In the genomic region with DNA sequence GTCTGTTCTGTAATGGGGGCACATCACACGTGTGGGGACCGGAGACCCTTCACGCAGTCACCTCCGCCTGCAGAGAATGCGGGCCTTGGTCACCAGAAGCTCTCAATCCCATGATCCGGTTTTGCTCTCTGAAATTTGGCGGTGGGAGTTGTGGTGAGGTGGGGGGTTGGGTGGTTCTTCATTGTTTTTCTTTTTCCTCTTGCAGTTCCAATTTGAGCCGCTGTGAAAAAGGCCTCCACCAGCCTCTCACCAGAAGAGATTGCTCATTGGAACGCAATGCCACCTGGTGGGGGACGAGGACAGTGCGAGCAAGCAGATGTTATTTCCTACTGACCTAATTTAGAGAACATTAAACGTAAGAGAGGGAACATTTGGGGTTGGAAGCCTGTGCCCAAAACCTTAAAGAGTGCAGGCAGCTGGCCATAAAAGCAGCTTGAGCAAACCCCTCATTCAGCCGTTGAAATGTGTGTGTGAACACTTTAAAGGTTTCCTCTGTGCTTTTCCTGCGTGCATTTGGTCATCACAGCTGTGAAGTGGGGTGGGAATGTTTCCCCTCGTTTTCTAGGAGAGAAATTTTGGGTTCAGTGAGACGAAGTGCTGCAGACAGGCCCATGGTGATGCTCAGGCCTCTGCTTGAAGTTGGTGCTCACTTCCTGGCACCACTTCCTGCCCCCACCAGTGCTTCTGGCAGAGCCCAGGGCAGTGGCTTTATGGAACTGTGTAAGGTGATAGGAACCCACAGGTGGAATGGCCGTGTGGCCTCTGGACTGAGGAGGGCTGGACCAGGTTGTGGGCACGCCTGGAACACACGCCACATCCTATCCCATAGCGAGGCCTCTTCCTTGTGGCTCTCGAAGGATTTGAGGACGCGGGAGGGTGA, we compare ENCODE assay signal across 8 cellular contexts.
DNase-seq lines count a peak whose midpoint lies in the region; ATAC-seq, FAIRE-seq and TF ChIP-seq lines count a peak whose summit lies in the region.

No MANE protein-coding gene starts in this region.

- intact Hi-C loops in activated T-helper 2 cell treated with anti-CD3 and anti-CD28 coated beads, Interferon-gamma antibody, Interleukin-2, Interleukin-4, amounts not matched to agents 10 μg/mL and 5 μg/mL and 100 μg/mL, durations not matched to agents 14 hours and 24 hours and 36 hours (cut with micrococcal nuclease), result loop anchor here (1.0 to 10.0 kb wide), 8 partner anchors 58 to 840 kb away; partner anchors contain the start of genes TNFRSF11A and VPS4B

- no peaks in the 10 kb centered on the region for H3K27me3 Mint-ChIP-seq in activated T-helper 2 cell treated with anti-CD3 and anti-CD28 coated beads, Interferon-gamma antibody, Interleukin-2, Interleukin-4, amounts not matched to agents 10 μg/mL and 5 μg/mL and 100 μg/mL, durations not matched to agents 14 hours and 24 hours and 36 hours (ENCODE audit: low read depth)

- no peak overlapping the region for H3K23ac ChIP-seq in neuronal stem cell (ENCODE audit: low read depth, low read length, poor library complexity)

- no peak overlapping the region for H3K18ac ChIP-seq in neuronal stem cell (ENCODE audit: low read length)

- no peak overlapping the region for H3K27ac ChIP-seq in DOHH2 (ENCODE audit: low read depth, low read length)
- H3K27ac ChIP-seq in neuronal stem cell (replicated peaks; ENCODE audit: low read length), result no peak overlapping the region

- H3K79me1 ChIP-seq in neuronal stem cell (ENCODE audit: low read depth, low read length), result no peaks in the 10 kb centered on the region

- no peak overlapping the region for H4K91ac ChIP-seq in neuronal stem cell (ENCODE audit: low read depth, low read length, poor library complexity)

- H3K36me3 ChIP-seq in DOHH2 (ENCODE audit: control insufficient read depth, low read length) (peaks cover 12% of the 10 kb centered on the region), neuronal stem cell (replicated peaks in 1 of 2; ENCODE audit: control insufficient read depth in 2 of 2, insufficient read depth in 2 of 2, low read length in 2 of 2) (peaks cover 0 to under 1% of the 10 kb centered on the region in 2 donors)

- peak; percentile 55 for DNase-seq in KG1 (lab: John Stamatoyannopoulos, UW)
- peak; percentile 58 for DNase-seq in RCC 7860 (ENCODE audit: low spot score)
- peak; percentile 77 for DNase-seq in activated T-helper 2 cell treated with anti-CD3 and anti-CD28 coated beads, Interferon-gamma antibody, Interleukin-2, Interleukin-4, amounts not matched to agents 10 μg/mL and 5 μg/mL and 100 μg/mL, durations not matched to agents 14 hours and 24 hours and 36 hours (ENCODE audit: low spot score)
- DNase-seq in fibroblast of the conjunctiva (ENCODE audit: low read depth), result peak; percentile 82
- peak; percentile 84 for DNase-seq in neuronal stem cell (ENCODE audit: low spot score)
- DNase-seq in stromal cell of bone marrow (ENCODE audit: low read depth), result peak; percentile 80

- peaks cover 3% of the 10 kb centered on the region; the same call in 1 of the 2 replicates for H4K20me1 ChIP-seq in DOHH2 (ENCODE audit: control insufficient read depth, insufficient read depth, low read depth, low read length)

- H3K27ac Mint-ChIP-seq in activated T-helper 2 cell treated with anti-CD3 and anti-CD28 coated beads, Interferon-gamma antibody, Interleukin-2, Interleukin-4, amounts not matched to agents 10 μg/mL and 5 μg/mL and 100 μg/mL, durations not matched to agents 14 hours and 24 hours and 36 hours, result peak overlapping the region; percentile 46

- H2BK120ac ChIP-seq in neuronal stem cell (ENCODE audit: low read depth, low read length), result no peak overlapping the region

- peaks cover 41% of the 10 kb centered on the region for H3K36me3 Mint-ChIP-seq in activated T-helper 2 cell treated with anti-CD3 and anti-CD28 coated beads, Interferon-gamma antibody, Interleukin-2, Interleukin-4, amounts not matched to agents 10 μg/mL and 5 μg/mL and 100 μg/mL, durations not matched to agents 14 hours and 24 hours and 36 hours (ENCODE audit: low read depth)

- ATAC-seq in GM21717 (IDR thresholded peaks at IDR 0.05; ENCODE audit: unreplicated experiment), result peak; percentile 84

- H3K9me3 ChIP-seq in DOHH2 (ENCODE audit: control insufficient read depth, insufficient read depth, low read length) (no peaks in the 10 kb centered on the region), neuronal stem cell (replicated peaks in 1 of 2; ENCODE audit: control insufficient read depth in 2 of 2, insufficient read depth in 1 of 2, low read depth in 1 of 2, low read length in 2 of 2) (peaks cover 0 to 2% of the 10 kb centered on the region in 2 donors)

- no peak overlapping the region for H4K8ac ChIP-seq in neuronal stem cell (ENCODE audit: low read depth, low read length)

- H3F3A ChIP-seq in DOHH2 (ENCODE audit: control insufficient read depth, insufficient read depth), result peaks cover 5% of the 10 kb centered on the region; the same call in 1 of the 2 replicates

- no peaks in the 10 kb centered on the region for H3K9me3 Mint-ChIP-seq in activated T-helper 2 cell treated with anti-CD3 and anti-CD28 coated beads, Interferon-gamma antibody, Interleukin-2, Interleukin-4, amounts not matched to agents 10 μg/mL and 5 μg/mL and 100 μg/mL, durations not matched to agents 14 hours and 24 hours and 36 hours

- peaks cover 35% of the 10 kb centered on the region for H3K4me1 Mint-ChIP-seq in activated T-helper 2 cell treated with anti-CD3 and anti-CD28 coated beads, Interferon-gamma antibody, Interleukin-2, Interleukin-4, amounts not matched to agents 10 μg/mL and 5 μg/mL and 100 μg/mL, durations not matched to agents 14 hours and 24 hours and 36 hours (ENCODE audit: low read depth)

- WGBS in neuronal stem cell (ENCODE audit: extremely low coverage in 2 of 2, insufficient read length in 2 of 2, insufficient replicate concordance in 1 of 2), 2 donors, result no CpG with 5 or more reads among the region's 23 CpGs

- H3K4ac ChIP-seq in neuronal stem cell (ENCODE audit: low read length), result no peak overlapping the region

- H3K4me1 ChIP-seq in DOHH2 (ENCODE audit: control insufficient read depth, low read length) (peaks cover 15% of the 10 kb centered on the region), neuronal stem cell (ENCODE audit: control insufficient read depth in 2 of 2, insufficient read depth in 1 of 2, low read depth in 1 of 2, low read length in 2 of 2) (peaks cover 4 to 9% of the 10 kb centered on the region in 2 donors)

- H3K79me2 ChIP-seq in DOHH2 (ENCODE audit: control insufficient read depth, low read length), result no peaks in the 10 kb centered on the region

- no peak overlapping the region for H2BK12ac ChIP-seq in neuronal stem cell (ENCODE audit: low read length)

- H3K4me3 ChIP-seq in DOHH2 (ENCODE audit: low read length), result no peak overlapping the region
- no peak overlapping the region for H3K4me3 ChIP-seq in neuronal stem cell (ENCODE audit: low read length in 2 of 2)

- H2AK5ac ChIP-seq in neuronal stem cell (ENCODE audit: low read depth, low read length), result no peak overlapping the region

- peak overlapping the region; percentile 12; the same call in 1 of the 2 replicates for H3K4me2 ChIP-seq in DOHH2 (ENCODE audit: low read length)
- peak overlapping the region; percentile 40 for H3K4me2 ChIP-seq in neuronal stem cell (ENCODE audit: insufficient read depth, low read length, poor library complexity, severe bottlenecking)

- H2AFZ ChIP-seq in neuronal stem cell (ENCODE audit: low read length), result peak overlapping the region; percentile 91

- no peak overlapping the region for H3K9ac ChIP-seq in neuronal stem cell (ENCODE audit: low read depth, low read length, poor library complexity)

- no peak overlapping the region for H2BK15ac ChIP-seq in neuronal stem cell (ENCODE audit: low read length)

- H3K14ac ChIP-seq in neuronal stem cell (ENCODE audit: low read length), result no peak overlapping the region

- TF ChIP-seq CTCF in DOHH2 (IDR thresholded peaks at IDR 0.05; ENCODE audit: low read depth, low read length, poor library complexity, severe bottlenecking), result peak; percentile 97

- peak; percentile 71 for FAIRE-seq in RCC 7860 (lab: Jason Lieb, UNC)

- H3K27me3 ChIP-seq in DOHH2 (ENCODE audit: control insufficient read depth, low read length) (no peaks in the 10 kb centered on the region), neuronal stem cell (ENCODE audit: control insufficient read depth in 3 of 3, insufficient read depth in 3 of 3, low read depth in 1 of 3, low read length in 3 of 3) (no peaks in the 10 kb centered on the region)

- no peaks in the 10 kb centered on the region for H3K9me2 ChIP-seq in DOHH2 (replicated peaks; ENCODE audit: control insufficient read depth, low read length)

- peak overlapping the region; percentile 28 for H3K4me3 Mint-ChIP-seq in activated T-helper 2 cell treated with anti-CD3 and anti-CD28 coated beads, Interferon-gamma antibody, Interleukin-2, Interleukin-4, amounts not matched to agents 10 μg/mL and 5 μg/mL and 100 μg/mL, durations not matched to agents 14 hours and 24 hours and 36 hours (ENCODE audit: low read depth)

- no peak overlapping the region for H2BK5ac ChIP-seq in neuronal stem cell (ENCODE audit: low read length)
